ENCODE assay signal across 12 cellular contexts in the genomic region with DNA sequence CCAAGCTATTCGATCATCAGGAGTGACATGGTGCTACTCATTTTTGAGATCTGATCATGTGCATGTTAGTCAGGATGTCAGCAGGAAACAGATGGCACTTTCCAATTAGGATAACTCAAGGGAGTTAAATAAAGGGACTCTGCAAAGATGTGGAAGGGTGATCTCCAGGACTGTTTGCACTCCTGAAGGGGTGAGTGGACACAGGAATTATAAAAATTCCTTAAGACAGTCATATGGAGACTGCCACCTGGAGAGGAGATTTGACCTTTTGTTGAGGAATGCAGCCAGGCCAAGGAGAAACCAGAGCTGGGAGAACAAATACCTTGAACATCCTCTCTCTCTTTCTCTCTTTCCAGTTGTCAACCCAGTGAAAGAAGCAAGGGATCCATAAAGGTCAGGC.
DNase-seq lines count a peak whose midpoint lies in the region; ATAC-seq and TF ChIP-seq lines count a peak whose summit lies in the region.
"Had no signal": no experiment of that assay in that cellular context is flagged by ENCODE, and none has a peak within 500 bp of the region (broad histone marks: within the 10 kb centered on the region; RNA-seq: fewer than 3 reads in every experiment).

No MANE protein-coding gene starts in this region.

- H3K27me3 ChIP-seq in endodermal cell (ENCODE audit: control insufficient read depth, insufficient read depth, low read length, poor library complexity, severe bottlenecking), result no peaks in the 10 kb centered on the region
- H3K27me3 ChIP-seq: BLaER1 treated with 17β-estradiol and CSF1 and Interleukin-3, amounts not matched to agents 10 nM and 100 nM had no signal

- H3K4me1 ChIP-seq in endodermal cell (ENCODE audit: control insufficient read depth, insufficient read depth, low read length), result no peaks in the 10 kb centered on the region
- H3K4me1 ChIP-seq: BLaER1 treated with 17β-estradiol and CSF1 and Interleukin-3, amounts not matched to agents 10 nM and 100 nM; HAP-1 had no signal

- H3K4me3 Mint-ChIP-seq in endodermal cell (no peak overlapping the region), nephron progenitor cell (no peak overlapping the region)
- H3K4me3 Mint-ChIP-seq in activated T-helper 17 cell treated with anti-CD3 and anti-CD28 coated beads, Interleukin-2, amount 50 U/mL, for 72 hours, result no peak overlapping the region
- H3K4me3 Mint-ChIP-seq: B cell; CD8-positive, alpha-beta T cell had no signal

- peak overlapping the region; percentile 10 for H3K27ac Mint-ChIP-seq in endodermal cell
- H3K27ac Mint-ChIP-seq in nephron progenitor cell, result no peak overlapping the region
- H3K27ac Mint-ChIP-seq in activated T-helper 17 cell treated with anti-CD3 and anti-CD28 coated beads, Interleukin-2, amount 50 U/mL, for 72 hours, result no peak overlapping the region
- H3K27ac Mint-ChIP-seq: B cell; CD8-positive, alpha-beta T cell had no signal

- H3K4me3 ChIP-seq in endodermal cell (ENCODE audit: low read length), result no peak overlapping the region
- H3K4me3 ChIP-seq: BLaER1 treated with 17β-estradiol and CSF1 and Interleukin-3, amounts not matched to agents 10 nM and 100 nM; HAP-1 had no signal

- H3K4me1 Mint-ChIP-seq in endodermal cell, result peaks cover 5% of the 10 kb centered on the region
- no peaks in the 10 kb centered on the region for H3K4me1 Mint-ChIP-seq in nephron progenitor cell
- no peaks in the 10 kb centered on the region for H3K4me1 Mint-ChIP-seq in activated T-helper 17 cell treated with anti-CD3 and anti-CD28 coated beads, Interleukin-2, amount 50 U/mL, for 72 hours
- H3K4me1 Mint-ChIP-seq: B cell had no signal

- DNase-seq in G401 (ENCODE audit: low spot score) (peak; percentile 7), endodermal cell (no peak), left kidney (ENCODE audit: low read depth, low spot score) (peak; percentile 19), NCI-H345 (lab: John Stamatoyannopoulos, UW) (no peak), nephron progenitor cell (no peak)
- DNase-seq: CD8-positive, alpha-beta T cell; GF-D8 had no signal

- H3K9me3 ChIP-seq in endodermal cell (ENCODE audit: control insufficient read depth, low read length), result no peaks in the 10 kb centered on the region
- H3K9me3 ChIP-seq: BLaER1 treated with 17β-estradiol and CSF1 and Interleukin-3, amounts not matched to agents 10 nM and 100 nM; HAP-1 had no signal

- no peak overlapping the region for H3K9ac ChIP-seq in endodermal cell (ENCODE audit: extremely low read depth, low read length, poor library complexity, severe bottlenecking)
- H3K9ac ChIP-seq: BLaER1 treated with 17β-estradiol and CSF1 and Interleukin-3, amounts not matched to agents 10 nM and 100 nM had no signal

- TF ChIP-seq CTCF in endodermal cell (conservative IDR thresholded peaks at IDR 0.05) (no peak), nephron progenitor cell (IDR thresholded peaks at IDR 0.05) (no peak)

- H3K27me3 Mint-ChIP-seq in endodermal cell (ENCODE audit: insufficient read depth) (no peaks in the 10 kb centered on the region), nephron progenitor cell (ENCODE audit: low read depth, poor library complexity) (no peaks in the 10 kb centered on the region)
- H3K27me3 Mint-ChIP-seq in activated T-helper 17 cell treated with anti-CD3 and anti-CD28 coated beads, Interleukin-2, amount 50 U/mL, for 72 hours, result no peaks in the 10 kb centered on the region
- H3K27me3 Mint-ChIP-seq: B cell had no signal

- no peak for ATAC-seq in GM21381 (IDR thresholded peaks at IDR 0.05; ENCODE audit: unreplicated experiment)
- ATAC-seq in activated T-helper 17 cell treated with anti-CD3 and anti-CD28 coated beads, Interleukin-2, amount 50 U/mL, for 72 hours (replicated peaks), result no peak
- ATAC-seq: CD8-positive, alpha-beta T cell had no signal

- 92 to 100% methylated on average over 1 of the region's 1 CpG for WGBS in endodermal cell (ENCODE audit: insufficient coverage in 1 of 2, insufficient read length in 1 of 2), 2 experiments

- no peak overlapping the region for H3K27ac ChIP-seq in endodermal cell (ENCODE audit: low read depth, low read length)
- H3K27ac ChIP-seq: BLaER1 treated with 17β-estradiol and CSF1 and Interleukin-3, amounts not matched to agents 10 nM and 100 nM had no signal

- in situ Hi-C loops in G401 (cut with HindIII; ENCODE audit: low sequenced_read_pairs), result no loop called here

- H3K36me3 ChIP-seq in endodermal cell (ENCODE audit: control insufficient read depth, insufficient read depth, low read length), result peaks cover 4% of the 10 kb centered on the region
- H3K36me3 ChIP-seq: BLaER1 treated with 17β-estradiol and CSF1 and Interleukin-3, amounts not matched to agents 10 nM and 100 nM; HAP-1 had no signal

- H3K36me3 Mint-ChIP-seq in endodermal cell (ENCODE audit: low read depth), result peaks cover 2% of the 10 kb centered on the region
- no peaks in the 10 kb centered on the region for H3K36me3 Mint-ChIP-seq in nephron progenitor cell (ENCODE audit: low read depth)
- H3K36me3 Mint-ChIP-seq in activated T-helper 17 cell treated with anti-CD3 and anti-CD28 coated beads, Interleukin-2, amount 50 U/mL, for 72 hours (ENCODE audit: low read depth), result no peaks in the 10 kb centered on the region
- H3K36me3 Mint-ChIP-seq: CD8-positive, alpha-beta T cell had no signal

- H3K9me3 Mint-ChIP-seq in endodermal cell, result no peaks in the 10 kb centered on the region
- H3K9me3 Mint-ChIP-seq in nephron progenitor cell, result no peaks in the 10 kb centered on the region
- H3K9me3 Mint-ChIP-seq in activated T-helper 17 cell treated with anti-CD3 and anti-CD28 coated beads, Interleukin-2, amount 50 U/mL, for 72 hours, result peaks cover 3% of the 10 kb centered on the region
- H3K9me3 Mint-ChIP-seq: CD8-positive, alpha-beta T cell had no signal

Comparison
In these comparisons a context has a peak if more than half of its experiments do, and no peak if none do; other contexts are left out.
1. DNase-seq: peak in G401 (single experiment) and left kidney (single experiment); none in endodermal cell (single experiment), NCI-H345 (single experiment) and nephron progenitor cell (single experiment).